In genomic region chr12:47222960-47223847, GRCh38 we compare ENCODE assay signal across 9 cellular contexts.
A peak's percentile ranks its signal among the peaks of the same experiment; 100 is the strongest.
DNase-seq lines count a peak whose midpoint lies in the region; ATAC-seq, FAIRE-seq and TF ChIP-seq lines count a peak whose summit lies in the region.
"Had no signal": no experiment of that assay in that cellular context is flagged by ENCODE, and none has a peak within 500 bp of the region (broad histone marks: within the 10 kb centered on the region; RNA-seq: fewer than 3 reads in every experiment).

No MANE protein-coding gene starts in this region.

- no peaks in the 10 kb centered on the region for H3F3A ChIP-seq in PC-3 (ENCODE audit: low read length, unreplicated experiment)

- H3K79me2 ChIP-seq in PC-3 (ENCODE audit: low read length): no peaks in the 10 kb centered on the region
- no peaks in the 10 kb centered on the region for H3K79me2 ChIP-seq in osteoblast (ENCODE audit: insufficient read depth, low read length)

- ATAC-seq in PC-3 (no peak), GM18907 (IDR thresholded peaks at IDR 0.05; ENCODE audit: unreplicated experiment) (no peak)

- CTCF ChIA-PET in PC-3 (lab: Charles Lee): no interaction called here

- H3K4me2 ChIP-seq in PC-3 (ENCODE audit: low read length): peak overlapping the region; percentile 16
- H3K4me2 ChIP-seq in osteoblast (ENCODE audit: insufficient read depth, low read length): peak overlapping the region; percentile 33

- in situ Hi-C loops in G401 (cut with HindIII; ENCODE audit: low sequenced_read_pairs): no loop called here

- intact Hi-C loops in PC-3 (cut with micrococcal nuclease) (no loop called here), esophagus muscularis mucosa (cut with DNase I) (no loop called here)

- TF ChIP-seq CTCF in PC-3 (conservative IDR thresholded peaks at IDR 0.05; ENCODE audit: low read depth, low read length) (no peak), esophagus muscularis mucosa (IDR thresholded peaks at IDR 0.05) (no peak), osteoblast (IDR thresholded peaks at IDR 0.05; ENCODE audit: extremely low read depth, low read depth, low read length) (no peak), D721Med (IDR thresholded peaks at IDR 0.05; ENCODE audit: insufficient read depth, missing control alignments) (no peak)

- H3K27ac ChIP-seq in PC-3 (ENCODE audit: low read length): no peak overlapping the region
- peak overlapping the region in 3 of 4 donors; percentile 5 to 20 (median 14) for H3K27ac ChIP-seq in esophagus muscularis mucosa (replicated peaks in 1 of 4)
- H3K27ac ChIP-seq in osteoblast (ENCODE audit: low read depth, low read length): no peak overlapping the region

- H4K20me1 ChIP-seq in PC-3 (ENCODE audit: low read length) (no peaks in the 10 kb centered on the region), osteoblast (ENCODE audit: insufficient read depth, low read length) (no peaks in the 10 kb centered on the region)

- H3K9ac ChIP-seq in PC-3 (ENCODE audit: low read length): no peak overlapping the region

- H3K27me3 ChIP-seq in PC-3 (ENCODE audit: low read length) (no peaks in the 10 kb centered on the region), esophagus muscularis mucosa (no peaks in the 10 kb centered on the region), osteoblast (ENCODE audit: insufficient read depth, low read length) (no peaks in the 10 kb centered on the region)

- TF ChIP-seq POLR2A in esophagus muscularis mucosa (IDR thresholded peaks at IDR 0.05; ENCODE audit: low read depth): no peak

- H3K4me1 ChIP-seq in PC-3 (ENCODE audit: insufficient read depth, low read length) (peaks cover 52% of the 10 kb centered on the region), esophagus muscularis mucosa (peaks cover 0 to 16% (median 6%) of the 10 kb centered on the region in 4 donors), osteoblast (ENCODE audit: insufficient read depth, low read length) (peaks cover 5% of the 10 kb centered on the region)

- H3K4me3 ChIP-seq in PC-3 (ENCODE audit: low read length) (no peak overlapping the region), esophagus muscularis mucosa (peak overlapping the region in 1 of 4 donors; percentile 4), osteoblast (ENCODE audit: insufficient read depth, low read length) (no peak overlapping the region)

- no TSS peak for BruUV-seq in PC-3 (replicated peaks; lab: Mats Ljungman, UMichigan)

- POLR2A ChIA-PET in PC-3 (lab: Charles Lee; ENCODE audit: unreplicated experiment): no interaction called here

- WGBS in esophagus muscularis mucosa: 61% methylated on average over 8 of the region's 8 CpGs

- no peaks in the 10 kb centered on the region for H3K9me3 ChIP-seq in PC-3 (ENCODE audit: low read length)
- H3K9me3 ChIP-seq in esophagus muscularis mucosa: no peaks in the 10 kb centered on the region
- no peaks in the 10 kb centered on the region for H3K9me3 ChIP-seq in osteoblast (ENCODE audit: low read depth, low read length)

- no peak for TF ChIP-seq EP300 in esophagus muscularis mucosa (IDR thresholded peaks at IDR 0.05)

- no peaks in the 10 kb centered on the region for H3K9me2 ChIP-seq in PC-3 (replicated peaks; ENCODE audit: low read length)

- H2AFZ ChIP-seq in PC-3 (ENCODE audit: low read length): peak overlapping the region; percentile 16
- H2AFZ ChIP-seq in osteoblast (ENCODE audit: low read length): peak overlapping the region; percentile 49

- FAIRE-seq in D721Med (lab: Jason Lieb, UNC): no peak

- peak; percentile 51 for DNase-seq in G401 (ENCODE audit: low spot score)
- no peak for DNase-seq in PC-3
- DNase-seq in esophagus muscularis mucosa (ENCODE audit: extremely low spot score): no peak
- DNase-seq in osteoblast (ENCODE audit: insufficient read length, low spot score, missing footprints): no peak
- no peak for DNase-seq in ureter (ENCODE audit: low spot score)
- DNase-seq in D721Med (ENCODE audit: insufficient read length, low spot score): no peak
- DNase-seq in NCI-H446 treated with DMSO at 0.1 percent for 48 hours (lab: John Stamatoyannopoulos, UW): no peak
- DNase-seq: stimulated activated naive CD4-positive, alpha-beta T cell had no signal

- H3K36me3 ChIP-seq in PC-3 (ENCODE audit: low read depth, low read length) (no peaks in the 10 kb centered on the region), esophagus muscularis mucosa (no peaks in the 10 kb centered on the region), osteoblast (ENCODE audit: insufficient read depth, low read length) (no peaks in the 10 kb centered on the region)

Comparison
In these comparisons a context has a peak if more than half of its experiments do, and no peak if none do; other contexts are left out.
1. H3K27ac ChIP-seq: peak in esophagus muscularis mucosa (3 of 4); none in PC-3 (single experiment) and osteoblast (single experiment).